ENCODE assay signal across 22 cellular contexts in genomic region chrX:22698151-22698550, GRCh38.
DNase-seq lines count a peak whose midpoint lies in the region; ATAC-seq, FAIRE-seq and TF ChIP-seq lines count a peak whose summit lies in the region.
"Had no signal": no experiment of that assay in that cellular context is flagged by ENCODE, and none has a peak within 500 bp of the region (broad histone marks: within the 10 kb centered on the region; RNA-seq: fewer than 3 reads in every experiment).

No MANE protein-coding gene starts in this region.

- H3K27ac ChIP-seq in BLaER1: no peak overlapping the region
- H3K27ac ChIP-seq: A549, C4-2B had no signal

- no peak overlapping the region for H3K9ac ChIP-seq in BLaER1

- H3K27me3 Mint-ChIP-seq in chondrocyte (ENCODE audit: low read depth) (no peaks in the 10 kb centered on the region), endothelial cell (ENCODE audit: unreplicated experiment) (no peaks in the 10 kb centered on the region), nephron (ENCODE audit: low read depth) (no peaks in the 10 kb centered on the region)
- H3K27me3 Mint-ChIP-seq: CD4-positive, CD25-positive, alpha-beta regulatory T cell had no signal

- peaks cover 7% of the 10 kb centered on the region; the same call in 1 of the 2 replicates for H3K4me1 ChIP-seq in BLaER1
- H3K4me1 ChIP-seq: A549, Caco-2, HAP-1 had no signal

- no peaks in the 10 kb centered on the region for H3K27me3 ChIP-seq in BLaER1

- no peak for FAIRE-seq in urothelium cell line (lab: Jason Lieb, UNC)
- FAIRE-seq: A549, G401.6, GM12892, H54 had no signal

- H3K4me2 ChIP-seq in BLaER1: peak overlapping the region; percentile 32; the same call in 1 of the 2 replicates
- H3K4me2 ChIP-seq: A549 had no signal

- no peak for DNase-seq in chondrocyte (ENCODE audit: low spot score)
- no peak for DNase-seq in endothelial cell (ENCODE audit: low spot score)
- DNase-seq in SW 1271 (lab: John Stamatoyannopoulos, UW): no peak
- DNase-seq in urothelium cell line (ENCODE audit: low spot score): no peak
- DNase-seq: 8988T; Caco-2; CD4-positive, CD25-positive, alpha-beta regulatory T cell; CD8-positive, alpha-beta T cell; DMS153; DND-41; GOT3; HFFc6 had no signal

- peaks cover 13% of the 10 kb centered on the region for H3K9me3 ChIP-seq in BLaER1
- H3K9me3 ChIP-seq: A549, Caco-2, HAP-1 had no signal

- H3K27ac Mint-ChIP-seq in chondrocyte (ENCODE audit: unreplicated experiment): peak overlapping the region; percentile 95
- H3K27ac Mint-ChIP-seq in endothelial cell (ENCODE audit: unreplicated experiment): peak overlapping the region; percentile 71
- peak overlapping the region; percentile 75 to 93 (median 85) for H3K27ac Mint-ChIP-seq in nephron
- H3K27ac Mint-ChIP-seq: CD4-positive, CD25-positive, alpha-beta regulatory T cell; CD8-positive, alpha-beta T cell had no signal

- no peaks in the 10 kb centered on the region for H4K20me1 ChIP-seq in BLaER1

- peaks cover 2% of the 10 kb centered on the region for H3K36me3 Mint-ChIP-seq in chondrocyte (ENCODE audit: low read depth)
- no peaks in the 10 kb centered on the region for H3K36me3 Mint-ChIP-seq in endothelial cell (ENCODE audit: low read depth, unreplicated experiment)
- no peaks in the 10 kb centered on the region for H3K36me3 Mint-ChIP-seq in nephron (ENCODE audit: low read depth)
- H3K36me3 Mint-ChIP-seq: CD4-positive, CD25-positive, alpha-beta regulatory T cell; CD8-positive, alpha-beta T cell had no signal

- H3K9me3 Mint-ChIP-seq in chondrocyte (ENCODE audit: low read depth): peaks cover 33% of the 10 kb centered on the region
- no peaks in the 10 kb centered on the region for H3K9me3 Mint-ChIP-seq in endothelial cell (ENCODE audit: unreplicated experiment)
- H3K9me3 Mint-ChIP-seq in nephron: peaks cover 23% of the 10 kb centered on the region
- H3K9me3 Mint-ChIP-seq: CD8-positive, alpha-beta T cell; HFFc6 had no signal

- no peaks in the 10 kb centered on the region for H3K36me3 ChIP-seq in BLaER1
- H3K36me3 ChIP-seq: HAP-1 had no signal

- no peak overlapping the region for H3K4me3 ChIP-seq in BLaER1
- H3K4me3 ChIP-seq: A549, HAP-1 had no signal

- TF ChIP-seq CTCF in chondrocyte (IDR thresholded peaks at IDR 0.05) (no peak), endothelial cell (IDR thresholded peaks at IDR 0.05; ENCODE audit: unreplicated experiment) (no peak), nephron (IDR thresholded peaks at IDR 0.05; ENCODE audit: unreplicated experiment in 3 of 3) (no peak)

- H3K4me3 Mint-ChIP-seq in chondrocyte (ENCODE audit: unreplicated experiment) (no peak overlapping the region), endothelial cell (ENCODE audit: unreplicated experiment) (no peak overlapping the region), nephron (no peak overlapping the region)
- H3K4me3 Mint-ChIP-seq: CD4-positive, CD25-positive, alpha-beta regulatory T cell; CD8-positive, alpha-beta T cell had no signal

- no peak for ATAC-seq in HG02678 (IDR thresholded peaks at IDR 0.05; ENCODE audit: unreplicated experiment)
- no peak for ATAC-seq in HG03097 (IDR thresholded peaks at IDR 0.05; ENCODE audit: low FRiP score, unreplicated experiment)
- ATAC-seq: A549; CD8-positive, alpha-beta T cell had no signal

- H3K4me1 Mint-ChIP-seq in chondrocyte (ENCODE audit: low read depth): peaks cover 47% of the 10 kb centered on the region
- H3K4me1 Mint-ChIP-seq in endothelial cell (ENCODE audit: unreplicated experiment): peaks cover 15% of the 10 kb centered on the region
- peaks cover 7% of the 10 kb centered on the region for H3K4me1 Mint-ChIP-seq in nephron
- H3K4me1 Mint-ChIP-seq: CD4-positive, CD25-positive, alpha-beta regulatory T cell had no signal
